3 cellular contexts compared by ENCODE assay signal in the genomic region with DNA sequence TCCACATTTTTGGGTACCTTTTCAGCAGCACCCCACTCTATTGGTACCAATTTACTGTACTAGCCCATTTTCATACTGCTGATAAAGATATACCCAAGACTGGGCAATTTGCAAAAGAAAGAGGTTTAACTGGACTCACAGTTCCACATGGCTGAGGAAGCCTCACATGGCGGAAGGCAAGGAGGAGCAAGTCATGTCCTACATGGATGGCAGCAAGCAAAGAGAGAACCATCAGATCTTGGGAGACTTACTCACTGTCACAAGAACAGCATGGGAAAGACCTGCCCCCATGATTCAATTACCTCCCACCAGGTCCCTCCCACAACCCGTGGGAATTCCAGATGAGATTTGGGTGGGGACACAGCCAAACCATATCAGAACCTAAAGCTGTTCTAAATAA. TPM values are rescaled to one million over a fixed set of nuclear protein-coding genes. Genes with fewer than 3 reads are reported as not detected.
DNase-seq lines count a peak whose midpoint lies in the region; ATAC-seq, FAIRE-seq and TF ChIP-seq lines count a peak whose summit lies in the region.
"Not testable (repeated sequence)": the region's sequence is repeated elsewhere in the genome, so short reads cannot be mapped to it uniquely, and the experiment has no call there.

No MANE protein-coding gene starts in this region.

- H2AFZ ChIP-seq in K562 (ENCODE audit: low read depth, low read length): not testable (repeated sequence)

- H3K9ac ChIP-seq in K562 (ENCODE audit: insufficient read depth in 1 of 2, low read depth in 2 of 2, low read length in 2 of 2): not testable (repeated sequence)

- peak; percentile 50 for FAIRE-seq in GM12891 (lab: Jason Lieb, UNC)
- not testable (repeated sequence) for FAIRE-seq in K562 (lab: Jason Lieb, UNC)

- POLR2A ChIA-PET in K562 (lab: Yijun Ruan, JAX): not testable (repeated sequence)

- not testable (repeated sequence) for H3K9me3 ChIP-seq in K562 (replicated peaks; ENCODE audit: control insufficient read depth, insufficient read depth, low read depth, low read length)

- not testable (repeated sequence) for TF ChIP-seq POLR2A in GM12891 (IDR thresholded peaks at IDR 0.05; ENCODE audit: low read depth, low read length); K562 (conservative IDR thresholded peaks at IDR 0.05)

- H3K27me3 ChIP-seq in K562 (ENCODE audit: control insufficient read depth in 2 of 2, insufficient read depth in 2 of 2, low read length in 2 of 2): not testable (repeated sequence)

- not testable (repeated sequence) for H3K9me3 Mint-ChIP-seq in activated naive CD4-positive, alpha-beta T cell treated with anti-CD3 and anti-CD28 coated beads, Interleukin-2, amount 50 U/mL, for 24 hours

- DNase-seq in GM12891 (ENCODE audit: insufficient read length, low spot score); K562 (ENCODE audit: extremely low read depth in 1 of 4, low spot score in 3 of 4): not testable (repeated sequence)

- WGBS in K562 (ENCODE audit: insufficient coverage, low coverage, missing lambda C conversion rate): 4% methylated on average over 2 of the region's 2 CpGs

- not testable (repeated sequence) for ATAC-seq in K562

- not testable (repeated sequence) for H3K4me3 ChIP-seq in K562

- not testable (repeated sequence) for H3K27me3 Mint-ChIP-seq in activated naive CD4-positive, alpha-beta T cell treated with anti-CD3 and anti-CD28 coated beads, Interleukin-2, amount 50 U/mL, for 24 hours

- TF ChIP-seq CTCF in K562 (IDR thresholded peaks at IDR 0.05 in 2 of 3, conservative IDR thresholded peaks at IDR 0.05 in 1 of 3; ENCODE audit: insufficient read depth in 2 of 3, low read depth in 1 of 3, low read length in 3 of 3): not testable (repeated sequence)

- not testable (repeated sequence) for H3K4me3 Mint-ChIP-seq in activated naive CD4-positive, alpha-beta T cell treated with anti-CD3 and anti-CD28 coated beads, Interleukin-2, amount 50 U/mL, for 24 hours

- not testable (repeated sequence) for H4K20me1 ChIP-seq in K562 (replicated peaks; ENCODE audit: control insufficient read depth, insufficient read depth, low read length)

- H3K36me3 ChIP-seq in K562 (ENCODE audit: control insufficient read depth, insufficient read depth, low read length): not testable (repeated sequence)

- H3K27ac Mint-ChIP-seq in activated naive CD4-positive, alpha-beta T cell treated with anti-CD3 and anti-CD28 coated beads, Interleukin-2, amount 50 U/mL, for 24 hours: peak overlapping the region; percentile 44

- CTCF ChIA-PET in K562 (lab: Yijun Ruan, JAX; ENCODE audit: low intra/inter-chr PET ratio): not testable (repeated sequence)

- intact Hi-C loops in K562 (cut with micrococcal nuclease): not testable (repeated sequence)

- H3K4me1 Mint-ChIP-seq in activated naive CD4-positive, alpha-beta T cell treated with anti-CD3 and anti-CD28 coated beads, Interleukin-2, amount 50 U/mL, for 24 hours: not testable (repeated sequence)

- not testable (repeated sequence) for H3K9me1 ChIP-seq in K562 (ENCODE audit: control insufficient read depth, insufficient read depth, low read length)

- H3K4me1 ChIP-seq in K562 (replicated peaks in 1 of 2; ENCODE audit: control insufficient read depth in 2 of 2, insufficient read depth in 2 of 2, low read length in 2 of 2): not testable (repeated sequence)

- not testable (repeated sequence) for TF ChIP-seq EP300 in K562 (IDR thresholded peaks at IDR 0.05; ENCODE audit: low read length)

- not testable (repeated sequence) for BruUV-seq in K562 (replicated peaks; lab: Mats Ljungman, UMichigan)

- TF ChIP-seq RAD21 in K562 (CRISPR knock-in tag; conservative IDR thresholded peaks at IDR 0.05 in 1 of 2, IDR thresholded peaks at IDR 0.05 in 1 of 2): not testable (repeated sequence)

- in situ Hi-C loops in K562 (cut with MboI): not testable (repeated sequence)

- not testable (repeated sequence) for H3K79me2 ChIP-seq in K562 (ENCODE audit: control insufficient read depth, insufficient read depth, low read length)

- not testable (repeated sequence) for H3K36me3 Mint-ChIP-seq in activated naive CD4-positive, alpha-beta T cell treated with anti-CD3 and anti-CD28 coated beads, Interleukin-2, amount 50 U/mL, for 24 hours

- H3K4me2 ChIP-seq in K562 (ENCODE audit: insufficient read depth, low read length): not testable (repeated sequence)

- not testable (repeated sequence) for H3K27ac ChIP-seq in K562 (ENCODE audit: extremely low read depth, low read depth, low read length)

TF ChIP-seq in K562, 482 proteins besides CTCF, POLR2A, EP300 and RAD21:
- TF ChIP-seq ZNF431 (CRISPR knock-in tag; IDR thresholded peaks at IDR 0.05): peak; percentile 94
TF ChIP-seq in K562: peak in this region for 1; not testable (repeated sequence) for 481.

RNA-seq across cellular contexts. Expression of a gene that starts 58.5 kb away (rescaled TPM):
- 461 TPM for polyA plus RNA-seq in GM12891 (2012; ENCODE audit: low read depth, missing spikeins)
- total RNA-seq in K562 (2011; cell fraction: chromatin; rRNA removed; ENCODE audit: low replicate concordance): 119 and 169 TPM in 2 replicates
- 177 TPM in 2 replicates for total RNA-seq in K562 (2011; cell fraction: nucleolus; rRNA removed)
- total RNA-seq in K562 (2011; cell fraction: nucleoplasm; rRNA removed): 238 and 310 TPM in 2 replicates
- 423 and 490 TPM in 2 replicates for total RNA-seq in K562 (2014; rRNA removed)
- total RNA-seq in K562 (2014; rRNA removed; fragmentation: Illumina TruSeq; extraction: Trizol): 861 and 911 TPM in 2 replicates
- total RNA-seq in K562 (2015; rRNA removed; fragmentation: Illumina TruSeq; extraction: Trizol): 903 and 937 TPM in 2 replicates
- total RNA-seq in K562 (2021): 1,012 and 1,047 TPM in 2 replicates
- polyA plus RNA-seq in K562 (2011; rRNA removed): 1,955 and 2,565 TPM in 2 replicates
- polyA plus RNA-seq in K562 (2011; cell fraction: cytosol; rRNA removed): 1,526 and 2,318 TPM in 2 replicates
- polyA plus RNA-seq in K562 (2011; cell fraction: nucleus; rRNA removed): 453 and 732 TPM in 2 replicates
- polyA plus RNA-seq in K562 (2012): 769 and 1,624 TPM in 2 replicates
- polyA plus RNA-seq in K562 (2014; fragmentation: Illumina TruSeq; extraction: Trizol): 739 and 828 TPM in 2 replicates
- polyA plus RNA-seq in K562 (2014; fragmentation: Nextera tagmentation; extraction: Ambion mirVana): 1,000 to 10,000 TPM; 1,166 to 1,324 TPM
- polyA plus RNA-seq in K562 (2014; rRNA removed): 1,049 and 1,136 TPM in 2 replicates
- polyA minus RNA-seq in K562 (2011; rRNA and poly(A)+ RNA removed): 723 and 830 TPM in 2 replicates
- polyA minus RNA-seq in K562 (2011; cell fraction: cytosol; rRNA and poly(A)+ RNA removed): 258 and 278 TPM in 2 replicates
- polyA minus RNA-seq in K562 (2011; cell fraction: nucleus; rRNA and poly(A)+ RNA removed): 92.5 and 176 TPM in 2 replicates
